23 cellular contexts compared by ENCODE assay signal in the genomic region with DNA sequence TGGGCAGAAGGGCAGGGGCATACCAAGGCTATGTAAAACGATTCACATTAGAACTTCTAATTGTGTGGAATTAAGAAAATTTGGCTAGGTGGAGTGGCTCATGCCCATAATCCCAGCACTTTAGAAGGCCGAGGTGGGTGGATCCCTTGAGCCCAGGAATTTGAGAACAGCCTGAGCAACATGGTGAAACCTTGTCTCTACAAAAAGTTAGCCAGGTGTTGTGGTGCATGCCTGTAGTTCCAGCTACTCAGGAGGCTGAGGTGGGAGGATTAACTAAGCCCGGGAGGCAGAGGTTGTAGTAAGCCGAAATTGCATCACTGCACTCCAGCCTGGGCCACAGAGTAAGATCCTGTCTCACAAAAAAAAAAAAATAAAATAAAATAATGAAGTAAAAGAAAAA.
DNase-seq lines count a peak whose midpoint lies in the region; ATAC-seq, FAIRE-seq and TF ChIP-seq lines count a peak whose summit lies in the region.
"Had no signal": no experiment of that assay in that cellular context is flagged by ENCODE, and none has a peak within 500 bp of the region (broad histone marks: within the 10 kb centered on the region; RNA-seq: fewer than 3 reads in every experiment).

No MANE protein-coding gene starts in this region.

- peak overlapping the region in 3 of 6 donors; percentile 69 to 78 (median 75) for H3K27ac Mint-ChIP-seq in naive B cell
- H3K27ac Mint-ChIP-seq: CD4-positive, CD25-positive, alpha-beta regulatory T cell; CD8-positive, alpha-beta T cell; H9 had no signal

- peak overlapping the region in 7 of 8 donors; percentile 6 to 94 (median 40) for H3K4me3 Mint-ChIP-seq in naive B cell
- H3K4me3 Mint-ChIP-seq: CD4-positive, CD25-positive, alpha-beta regulatory T cell; CD8-positive, alpha-beta T cell; H9 had no signal

- H3K23me2 ChIP-seq in H1 (ENCODE audit: low read depth, low read length) = no peaks in the 10 kb centered on the region

- TF ChIP-seq RAD21 in H1 (IDR thresholded peaks at IDR 0.05 in 1 of 2, conservative IDR thresholded peaks at IDR 0.05 in 1 of 2; ENCODE audit: low read depth in 2 of 2, low read length in 2 of 2) = no peak

- H2BK20ac ChIP-seq in H1 (ENCODE audit: low read length) = no peak overlapping the region

- no peak overlapping the region for H3K4ac ChIP-seq in H1 (replicated peaks; ENCODE audit: insufficient read length, low read depth, low read length)

- H2BK15ac ChIP-seq in H1 (ENCODE audit: low read length) = no peak overlapping the region

- peaks cover 0 to 14% of the 10 kb centered on the region in 2 donors for H3K36me3 Mint-ChIP-seq in naive B cell
- H3K36me3 Mint-ChIP-seq: CD4-positive, CD25-positive, alpha-beta regulatory T cell; CD8-positive, alpha-beta T cell had no signal

- ATAC-seq in naive B cell (ENCODE audit: low read depth in 2 of 2) (no peak), omental fat pad (ENCODE audit: low FRiP score) (no peak)
- ATAC-seq: A549; CD8-positive, alpha-beta T cell; GM12878; HCT116 had no signal

- no peak overlapping the region for H3K4me2 ChIP-seq in H1 (ENCODE audit: insufficient read depth in 1 of 2, low read depth in 2 of 2, low read length in 2 of 2)
- H3K4me2 ChIP-seq: A549 had no signal

- H3K4me1 ChIP-seq in H1 (replicated peaks in 1 of 4; ENCODE audit: control insufficient read depth in 3 of 4, insufficient read depth in 4 of 4, low read length in 3 of 4) = no peaks in the 10 kb centered on the region
- H3K4me1 ChIP-seq: A549 had no signal

- no peaks in the 10 kb centered on the region for H4K20me1 ChIP-seq in H1 (replicated peaks in 1 of 2; ENCODE audit: control insufficient read depth in 1 of 2, insufficient read depth in 2 of 2, low read length in 2 of 2)

- H3K36me3 ChIP-seq in H1 (ENCODE audit: control insufficient read depth in 2 of 4, insufficient read depth in 4 of 4, low read length in 3 of 4) = no peaks in the 10 kb centered on the region

- POLR2A ChIA-PET in H1 (lab: Charles Lee; ENCODE audit: partially characterized antibody) = no interaction called here

- TF ChIP-seq EP300 in H1 (IDR thresholded peaks at IDR 0.05; ENCODE audit: borderline replicate concordance in 1 of 2, low read depth in 2 of 2, low read length in 2 of 2) = no peak

- no peak for FAIRE-seq in H1 (lab: Jason Lieb, UNC)
- FAIRE-seq: A549, D721Med, GM12878, GM19239 had no signal

- H2BK12ac ChIP-seq in H1 (ENCODE audit: low read depth, low read length) = no peak overlapping the region

- DNase-seq in H1 (ENCODE audit: low read depth in 1 of 2, low spot score in 2 of 2) (no peak), naive B cell (no peak), mesenteric fat pad (ENCODE audit: low spot score) (no peak), omental fat pad (ENCODE audit: low spot score) (no peak)
- no peak for DNase-seq in effector CD4-positive, alpha-beta T cell
- DNase-seq: 8988T; ACHN; AML-193; C1 segment of cervical spinal cord; CD4-positive, CD25-positive, alpha-beta regulatory T cell; CD8-positive, alpha-beta T cell; DMS 273 treated with DMSO at 0.1 percent for 48 hours; DMS79; EL; GDM1; GM23248; H9 had no signal

- H4K8ac ChIP-seq in H1 (ENCODE audit: extremely low read depth, insufficient read depth, low read length) = no peak overlapping the region

- H4K5ac ChIP-seq in H1 (ENCODE audit: insufficient read length, low read depth, low read length) = no peak overlapping the region

- H3K27ac ChIP-seq in C4-2B (0 out of 2 replicates have a peak overlapping the region, but pooled peaks have one; percentile 35), H1 (ENCODE audit: low read depth, low read length) (no peak overlapping the region)
- H3K27ac ChIP-seq: A549, GM23248 had no signal

- H2BK5ac ChIP-seq in H1 (ENCODE audit: low read depth, low read length) = no peak overlapping the region

- no peak overlapping the region for H3K14ac ChIP-seq in H1 (ENCODE audit: insufficient read length)

- H3K9ac ChIP-seq in H1 (replicated peaks in 1 of 4; ENCODE audit: extremely low read depth in 1 of 4, low read depth in 3 of 4, low read length in 3 of 4) = no peak overlapping the region
- H3K9ac ChIP-seq: GM23248 had no signal

- 79% methylated on average over 4 of the region's 4 CpGs; no CpG with 5 or more reads in 1 of the 2 experiments for WGBS in H1 (ENCODE audit: extremely low coverage in 1 of 2, insufficient coverage in 1 of 2, insufficient read length in 1 of 2, insufficient replicate concordance in 2 of 2, low coverage in 1 of 2, low lambda C conversion rate in 2 of 2, missing lambda C conversion rate in 1 of 2), 2 experiments

- H2BK120ac ChIP-seq in H1 (replicated peaks; ENCODE audit: low read depth, low read length) = no peak overlapping the region

- CTCF ChIA-PET in H1 (lab: Charles Lee; ENCODE audit: partially characterized antibody) = no interaction called here

- H3K4me1 Mint-ChIP-seq in naive B cell = peaks cover 60 to 93% (median 60%) of the 10 kb centered on the region in 3 donors

- H3K23ac ChIP-seq in H1 (ENCODE audit: insufficient read length) = no peak overlapping the region

- H4K91ac ChIP-seq in H1 (replicated peaks; ENCODE audit: insufficient read length, low read length) = no peak overlapping the region

- no peak overlapping the region for H3K18ac ChIP-seq in H1 (ENCODE audit: extremely low read depth, low read length)

- H3K4me3 ChIP-seq in H1 (ENCODE audit: extremely low read depth in 1 of 4, insufficient read depth in 2 of 4, low read depth in 3 of 4, low read length in 4 of 4) = no peak overlapping the region
- H3K4me3 ChIP-seq: A549, GM12878, GM23248 had no signal

- H3K9me3 Mint-ChIP-seq in naive B cell = no peaks in the 10 kb centered on the region
- H3K9me3 Mint-ChIP-seq: CD8-positive, alpha-beta T cell; H9 had no signal

- no peaks in the 10 kb centered on the region for H3K79me2 ChIP-seq in H1 (ENCODE audit: control insufficient read depth in 1 of 2, insufficient read depth in 2 of 2, low read length in 2 of 2)

- H2AK5ac ChIP-seq in H1 (ENCODE audit: low read depth, low read length) = no peak overlapping the region

- no peak overlapping the region for H2AFZ ChIP-seq in H1 (ENCODE audit: low read length)
- H2AFZ ChIP-seq: GM23248 had no signal

- H3K56ac ChIP-seq in H1 (replicated peaks; ENCODE audit: insufficient read length, low read depth, low read length) = no peak overlapping the region

- no peaks in the 10 kb centered on the region for H3K79me1 ChIP-seq in H1 (ENCODE audit: low read depth, low read length)

- H3K27me3 ChIP-seq in H1 (replicated peaks in 1 of 4; ENCODE audit: control insufficient read depth in 3 of 4, extremely low read depth in 1 of 4, insufficient read depth in 3 of 4, low read length in 3 of 4) = no peaks in the 10 kb centered on the region

- no peak for TF ChIP-seq POLR2A in H1 (IDR thresholded peaks at IDR 0.05; ENCODE audit: control extremely low read depth in 1 of 2, low read depth in 2 of 2, low read length in 2 of 2)

- TF ChIP-seq CTCF in C4-2B (conservative IDR thresholded peaks at IDR 0.05) (no peak), H1 (IDR thresholded peaks at IDR 0.05; ENCODE audit: control extremely low read depth in 1 of 3, insufficient read depth in 1 of 3, low read depth in 1 of 3, low read length in 3 of 3) (no peak), omental fat pad (IDR thresholded peaks at IDR 0.05) (no peak)

- H3K27me3 Mint-ChIP-seq in naive B cell = no peaks in the 10 kb centered on the region

- H3K9me3 ChIP-seq in H1 (ENCODE audit: insufficient read depth in 2 of 2, low read depth in 1 of 2, low read length in 1 of 2) = no peaks in the 10 kb centered on the region
- H3K9me3 ChIP-seq: A549 had no signal
